In the genomic region with DNA sequence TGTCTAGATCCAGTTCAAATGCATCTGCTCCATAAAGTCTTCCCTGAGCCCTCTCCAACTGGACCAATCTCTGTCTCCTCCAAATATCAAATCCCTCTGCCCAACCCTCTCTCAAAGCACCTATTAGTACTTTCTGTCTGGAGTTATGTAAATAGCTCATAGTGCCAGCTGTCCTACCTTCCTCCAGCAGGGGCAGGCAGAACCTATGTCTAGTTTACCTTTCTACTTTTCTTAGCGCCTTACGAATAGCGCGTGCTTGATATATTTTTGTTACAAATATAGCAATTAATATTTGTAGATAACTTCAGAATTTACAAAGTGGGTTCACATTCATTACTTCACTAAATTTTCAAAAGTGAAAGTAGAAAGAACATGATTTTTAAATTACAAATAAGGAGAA, we compare ENCODE assay signal across 12 cellular contexts. TPM values are rescaled to one million over a fixed set of nuclear protein-coding genes. Genes with fewer than 3 reads are reported as not detected.
DNase-seq lines count a peak whose midpoint lies in the region; ATAC-seq and TF ChIP-seq lines count a peak whose summit lies in the region.
"Had no signal": no experiment of that assay in that cellular context is flagged by ENCODE, and none has a peak within 500 bp of the region (broad histone marks: within the 10 kb centered on the region; RNA-seq: fewer than 3 reads in every experiment).

No MANE protein-coding gene starts in this region.

- peak; percentile 21 for DNase-seq in activated CD4-positive, alpha-beta T cell treated with anti-CD3 and anti-CD28 coated beads, Interleukin-2, amount 10 ng/mL, durations not matched to agents 7 days and 5 days
- no peak for DNase-seq in activated CD4-positive, alpha-beta T cell treated with anti-CD3 and anti-CD28 coated beads, Interleukin-2, amount 10 ng/mL, durations not matched to agents 24 days and 14 days
- DNase-seq in esophagus muscularis mucosa (ENCODE audit: extremely low spot score): no peak
- DNase-seq in stomach: no peak
- no peak for DNase-seq in NCI-H1694 (lab: John Stamatoyannopoulos, UW)
- DNase-seq: central memory CD4-positive, alpha-beta T cell; glutamatergic neuron had no signal

- H3K27me3 Mint-ChIP-seq in activated CD4-positive, alpha-beta T cell treated with anti-CD3 and anti-CD28 coated beads, Interleukin-2, amount 10 ng/mL, durations not matched to agents 7 days and 5 days: peaks cover 5% of the 10 kb centered on the region
- H3K27me3 Mint-ChIP-seq in activated CD4-positive, alpha-beta T cell treated with anti-CD3 and anti-CD28 coated beads, Interleukin-2, amount 10 ng/mL, durations not matched to agents 24 days and 14 days: peaks cover 5% of the 10 kb centered on the region
- H3K27me3 Mint-ChIP-seq: activated T-helper 17 cell treated with anti-CD3 and anti-CD28 coated beads, Interleukin-2, amount 50 U/mL, for 72 hours; B cell had no signal

- no peak for ATAC-seq in HG03565 (IDR thresholded peaks at IDR 0.05; ENCODE audit: unreplicated experiment)
- ATAC-seq: activated T-helper 17 cell treated with anti-CD3 and anti-CD28 coated beads, Interleukin-2, amount 50 U/mL, for 72 hours had no signal

- POLR2A ChIA-PET in activated CD4-positive, alpha-beta T cell treated with anti-CD3 and anti-CD28 coated beads, Interleukin-2, amount 10 ng/mL, durations not matched to agents 7 days and 5 days (lab: Charles Lee): interaction anchor here (1.0 kb wide), 1 partner anchor 81 kb away, joined by 7 read pairs; no protein-coding TSS in a partner anchor

- no peak overlapping the region for H3K27ac ChIP-seq in OCI-LY3 (ENCODE audit: low read length)
- peak overlapping the region; percentile 12 to 70 (median 41) for H3K27ac ChIP-seq in esophagus muscularis mucosa (replicated peaks in 1 of 4)
- H3K27ac ChIP-seq in skeletal muscle tissue (ENCODE audit: low read depth, low read length): peak overlapping the region; percentile 59
- H3K27ac ChIP-seq in stomach: peak overlapping the region in 2 of 5 donors; percentile 63 to 65

- TF ChIP-seq EP300 in esophagus muscularis mucosa (IDR thresholded peaks at IDR 0.05) (no peak), stomach (IDR thresholded peaks at IDR 0.05) (no peak)

- H3K36me3 Mint-ChIP-seq in activated CD4-positive, alpha-beta T cell treated with anti-CD3 and anti-CD28 coated beads, Interleukin-2, amount 10 ng/mL, durations not matched to agents 7 days and 5 days (ENCODE audit: low read depth): peaks cover 3% of the 10 kb centered on the region
- no peaks in the 10 kb centered on the region for H3K36me3 Mint-ChIP-seq in activated CD4-positive, alpha-beta T cell treated with anti-CD3 and anti-CD28 coated beads, Interleukin-2, amount 10 ng/mL, durations not matched to agents 24 days and 14 days (ENCODE audit: low read depth)

- peaks cover 3% of the 10 kb centered on the region for H3K9me3 Mint-ChIP-seq in activated CD4-positive, alpha-beta T cell treated with anti-CD3 and anti-CD28 coated beads, Interleukin-2, amount 10 ng/mL, durations not matched to agents 7 days and 5 days
- peaks cover 14% of the 10 kb centered on the region for H3K9me3 Mint-ChIP-seq in activated CD4-positive, alpha-beta T cell treated with anti-CD3 and anti-CD28 coated beads, Interleukin-2, amount 10 ng/mL, durations not matched to agents 24 days and 14 days

- CTCF ChIA-PET in activated CD4-positive, alpha-beta T cell treated with anti-CD3 and anti-CD28 coated beads, Interleukin-2, amount 10 ng/mL, durations not matched to agents 7 days and 5 days (lab: Charles Lee): interaction anchor here (1.0 to 1.1 kb wide), 3 partner anchors 10 to 310 kb away, joined by 3 to 4 read pairs (median 3); no protein-coding TSS in a partner anchor

- H3K27me3 ChIP-seq in OCI-LY3 (ENCODE audit: low read depth, low read length): no peaks in the 10 kb centered on the region
- H3K27me3 ChIP-seq in esophagus muscularis mucosa: no peaks in the 10 kb centered on the region
- H3K27me3 ChIP-seq in skeletal muscle tissue (ENCODE audit: control insufficient read depth in 3 of 3, insufficient read depth in 3 of 3, low read length in 3 of 3): no peaks in the 10 kb centered on the region
- H3K27me3 ChIP-seq in stomach: no peaks in the 10 kb centered on the region

- 99% methylated on average over 4 of the region's 4 CpGs for WGBS in esophagus muscularis mucosa
- 90 to 99% (median 94%) methylated on average over 4 of the region's 4 CpGs for WGBS in stomach, 5 donors

- H3K79me2 ChIP-seq in OCI-LY3 (ENCODE audit: low read length): no peaks in the 10 kb centered on the region

- TF ChIP-seq CTCF in OCI-LY3 (IDR thresholded peaks at IDR 0.05; ENCODE audit: low read depth, low read length): peak; percentile 25
- TF ChIP-seq CTCF in esophagus muscularis mucosa (IDR thresholded peaks at IDR 0.05): peak in 1 of 3 experiments; percentile 27
- TF ChIP-seq CTCF in stomach (IDR thresholded peaks at IDR 0.05): no peak

- TF ChIP-seq POLR2A in esophagus muscularis mucosa (IDR thresholded peaks at IDR 0.05; ENCODE audit: low read depth) (no peak), stomach (IDR thresholded peaks at IDR 0.05) (no peak)

- no peaks in the 10 kb centered on the region for H4K20me1 ChIP-seq in OCI-LY3 (ENCODE audit: insufficient read depth, low read length)

- H3K36me3 ChIP-seq in OCI-LY3 (replicated peaks; ENCODE audit: low read depth, low read length): no peaks in the 10 kb centered on the region
- H3K36me3 ChIP-seq in esophagus muscularis mucosa: no peaks in the 10 kb centered on the region
- no peaks in the 10 kb centered on the region for H3K36me3 ChIP-seq in skeletal muscle tissue (ENCODE audit: control insufficient read depth in 3 of 3, insufficient read depth in 3 of 3, low read length in 3 of 3)
- no peaks in the 10 kb centered on the region for H3K36me3 ChIP-seq in stomach

- H2AFZ ChIP-seq in OCI-LY3 (ENCODE audit: low read depth, low read length): no peak overlapping the region

- H3K9ac ChIP-seq in OCI-LY3 (ENCODE audit: low read length): no peak overlapping the region
- no peak overlapping the region for H3K9ac ChIP-seq in skeletal muscle tissue (ENCODE audit: low read depth in 1 of 3, low read length in 3 of 3)

- H3K27ac Mint-ChIP-seq in activated CD4-positive, alpha-beta T cell treated with anti-CD3 and anti-CD28 coated beads, Interleukin-2, amount 10 ng/mL, durations not matched to agents 7 days and 5 days: no peak overlapping the region
- no peak overlapping the region for H3K27ac Mint-ChIP-seq in activated CD4-positive, alpha-beta T cell treated with anti-CD3 and anti-CD28 coated beads, Interleukin-2, amount 10 ng/mL, durations not matched to agents 24 days and 14 days
- H3K27ac Mint-ChIP-seq: activated T-helper 17 cell treated with anti-CD3 and anti-CD28 coated beads, Interleukin-2, amount 50 U/mL, for 72 hours; B cell had no signal

- intact Hi-C loops in activated CD4-positive, alpha-beta T cell treated with anti-CD3 and anti-CD28 coated beads, Interleukin-2, amount 10 ng/mL, durations not matched to agents 24 days and 14 days (cut with micrococcal nuclease): no loop called here
- intact Hi-C loops in esophagus muscularis mucosa (cut with DNase I): no loop called here
- intact Hi-C loops in stomach (cut with DNase I; ENCODE audit: low total_unique reads): no loop called here

- no peak overlapping the region for H3K4me3 Mint-ChIP-seq in activated CD4-positive, alpha-beta T cell treated with anti-CD3 and anti-CD28 coated beads, Interleukin-2, amount 10 ng/mL, durations not matched to agents 7 days and 5 days
- no peak overlapping the region for H3K4me3 Mint-ChIP-seq in activated CD4-positive, alpha-beta T cell treated with anti-CD3 and anti-CD28 coated beads, Interleukin-2, amount 10 ng/mL, durations not matched to agents 24 days and 14 days
- H3K4me3 Mint-ChIP-seq: activated T-helper 17 cell treated with anti-CD3 and anti-CD28 coated beads, Interleukin-2, amount 50 U/mL, for 72 hours; B cell had no signal

- peaks cover 7% of the 10 kb centered on the region for H3K4me1 Mint-ChIP-seq in activated CD4-positive, alpha-beta T cell treated with anti-CD3 and anti-CD28 coated beads, Interleukin-2, amount 10 ng/mL, durations not matched to agents 7 days and 5 days
- H3K4me1 Mint-ChIP-seq in activated CD4-positive, alpha-beta T cell treated with anti-CD3 and anti-CD28 coated beads, Interleukin-2, amount 10 ng/mL, durations not matched to agents 24 days and 14 days: peaks cover 6% of the 10 kb centered on the region
- H3K4me1 Mint-ChIP-seq: activated T-helper 17 cell treated with anti-CD3 and anti-CD28 coated beads, Interleukin-2, amount 50 U/mL, for 72 hours; B cell had no signal

- H3K9me3 ChIP-seq in OCI-LY3 (ENCODE audit: insufficient read depth, low read length) (no peaks in the 10 kb centered on the region), esophagus muscularis mucosa (no peaks in the 10 kb centered on the region), skeletal muscle tissue (ENCODE audit: control insufficient read depth in 3 of 3, low read length in 3 of 3) (no peaks in the 10 kb centered on the region), stomach (no peaks in the 10 kb centered on the region)

- H3K4me1 ChIP-seq in OCI-LY3 (ENCODE audit: low read length): no peaks in the 10 kb centered on the region
- H3K4me1 ChIP-seq in esophagus muscularis mucosa: peaks cover 0 to 19% (median 11%) of the 10 kb centered on the region in 4 donors
- peaks cover 0 to 6% (median 0%) of the 10 kb centered on the region in 3 donors for H3K4me1 ChIP-seq in skeletal muscle tissue (ENCODE audit: control insufficient read depth in 3 of 3, insufficient read depth in 3 of 3, low read length in 3 of 3)
- H3K4me1 ChIP-seq in stomach: no peaks in the 10 kb centered on the region

- no peak overlapping the region; the same call in 1 of the 2 replicates for H3K4me2 ChIP-seq in OCI-LY3 (ENCODE audit: low read length)

- H3K4me3 ChIP-seq in OCI-LY3 (ENCODE audit: low read length): no peak overlapping the region
- no peak overlapping the region for H3K4me3 ChIP-seq in esophagus muscularis mucosa
- no peak overlapping the region for H3K4me3 ChIP-seq in skeletal muscle tissue (ENCODE audit: low read length in 3 of 3)
- H3K4me3 ChIP-seq in stomach: no peak overlapping the region

RNA-seq across cellular contexts. Expression of a gene that starts 14.0 kb away (rescaled TPM):
- not detected for total RNA-seq in activated CD4-positive, alpha-beta T cell treated with anti-CD3 and anti-CD28 coated beads, Interleukin-2, amount 10 ng/mL, durations not matched to agents 7 days and 5 days
- not detected in 2 replicates for total RNA-seq in activated CD4-positive, alpha-beta T cell treated with anti-CD3 and anti-CD28 coated beads, Interleukin-2, amount 10 ng/mL, durations not matched to agents 24 days and 14 days
- 100 to 1,000 TPM in 2 of 4 donors, 10 to 100 TPM in 2; 34.7 to 213 (median 127) TPM for total RNA-seq in esophagus muscularis mucosa
- 25.6 TPM for total RNA-seq in skeletal muscle tissue
- 100 to 1,000 TPM in 1 of 5 donors, 10 to 100 TPM in 3, 1 to 10 TPM in 1; 2.3 to 158 (median 29.0) TPM for total RNA-seq in stomach
- polyA plus RNA-seq in stomach: 10 to 100 TPM in 2 of 3 donors, 1 to 10 TPM in 1; 7.4 to 11.8 (median 10.2) TPM
- total RNA-seq: activated T-helper 17 cell treated with anti-CD3 and anti-CD28 coated beads, Interleukin-2, amount 50 U/mL, for 72 hours; B cell had no signal
